2 cellular contexts compared by ENCODE assay signal in genomic region chr10:95552680-95553342, GRCh38.
A peak's percentile ranks its signal among the peaks of the same experiment; 100 is the strongest.
TF ChIP-seq lines count a peak whose summit lies in the region.

No MANE protein-coding gene starts in this region.

TF ChIP-seq in K562, 482 proteins besides CTCF, POLR2A, EP300 and RAD21:
- no peak for TF ChIP-seq GMEB1 (CRISPR knock-in tag; IDR thresholded peaks at IDR 0.05)
- 0 out of 2 replicates have a peak, but pooled peaks have one; percentile 20 for TF ChIP-seq ATF3 (IDR thresholded peaks at IDR 0.05)
- TF ChIP-seq ATF3 (CRISPR knock-in tag; conservative IDR thresholded peaks at IDR 0.05), result no peak

TF ChIP-seq in HepG2, 621 proteins besides CTCF, POLR2A, EP300 and RAD21 (continues in another document):
- TF ChIP-seq ZNF362 (CRISPR knock-in tag; IDR thresholded peaks at IDR 0.05; ENCODE audit: borderline replicate concordance), result peak; percentile 63; the same call in 1 of the 2 replicates
- TF ChIP-seq RELA (CRISPR knock-in tag; IDR thresholded peaks at IDR 0.05), result peak; percentile 94
- TF ChIP-seq ZBTB10 (CRISPR knock-in tag; IDR thresholded peaks at IDR 0.05; ENCODE audit: borderline replicate concordance), result no peak
- TF ChIP-seq BCL3 (CRISPR knock-in tag; IDR thresholded peaks at IDR 0.05), result no peak
- peak; percentile 52; the same call in 1 of the 2 replicates for TF ChIP-seq PAXIP1 (CRISPR knock-in tag; conservative IDR thresholded peaks at IDR 0.05)
- TF ChIP-seq ZNF350 (CRISPR knock-in tag; IDR thresholded peaks at IDR 0.05; ENCODE audit: borderline replicate concordance, low read depth), result no peak
- peak; percentile 37; the same call in 1 of the 2 replicates for TF ChIP-seq CREM (IDR thresholded peaks at IDR 0.05)
- no peak for TF ChIP-seq CREM (CRISPR knock-in tag; IDR thresholded peaks at IDR 0.05)
- no peak for TF ChIP-seq ZNF235 (CRISPR knock-in tag; IDR thresholded peaks at IDR 0.05; ENCODE audit: borderline replicate concordance)
- no peak for TF ChIP-seq ZNF710 (CRISPR knock-in tag; IDR thresholded peaks at IDR 0.05; ENCODE audit: borderline replicate concordance)
- TF ChIP-seq MLXIP (CRISPR knock-in tag; IDR thresholded peaks at IDR 0.05; ENCODE audit: borderline replicate concordance), result no peak
- no peak for TF ChIP-seq FOXA1 (IDR thresholded peaks at IDR 0.05)
- 0 out of 2 replicates have a peak, but pooled peaks have one; percentile 36 for TF ChIP-seq FOXA1 (CRISPR knock-in tag; IDR thresholded peaks at IDR 0.05)
- no peak for TF ChIP-seq ZNF224 (CRISPR knock-in tag; IDR thresholded peaks at IDR 0.05)
- peak; percentile 96 for TF ChIP-seq FOSL2 (CRISPR knock-in tag; IDR thresholded peaks at IDR 0.05)
- peak; percentile 21; the same call in 1 of the 2 replicates for TF ChIP-seq SIX1 (CRISPR knock-in tag; IDR thresholded peaks at IDR 0.05; ENCODE audit: borderline replicate concordance)
- TF ChIP-seq ATF3 (CRISPR knock-in tag; IDR thresholded peaks at IDR 0.05), result peak; percentile 87
- peak; percentile 56 for TF ChIP-seq FOXA3 (CRISPR knock-in tag; IDR thresholded peaks at IDR 0.05)
- no peak for TF ChIP-seq SMARCE1 (IDR thresholded peaks at IDR 0.05; ENCODE audit: borderline replicate concordance)
- TF ChIP-seq AHDC1 (CRISPR knock-in tag; IDR thresholded peaks at IDR 0.05; ENCODE audit: borderline replicate concordance), result 0 out of 2 replicates have a peak, but pooled peaks have one; percentile 57
- no peak for TF ChIP-seq KLF13 (CRISPR knock-in tag; IDR thresholded peaks at IDR 0.05)
- peak; percentile 64; the same call in 1 of the 2 replicates for TF ChIP-seq SOX5 (CRISPR knock-in tag; IDR thresholded peaks at IDR 0.05; ENCODE audit: borderline replicate concordance)
- no peak for TF ChIP-seq AKNA (CRISPR knock-in tag; IDR thresholded peaks at IDR 0.05; ENCODE audit: borderline replicate concordance)
